In genomic region chr7:27777662-27778061, GRCh38 we compare ENCODE assay signal across 20 cellular contexts. TPM values are rescaled to one million over a fixed set of nuclear protein-coding genes. Genes with fewer than 3 reads are reported as not detected.
DNase-seq lines count a peak whose midpoint lies in the region; ATAC-seq and TF ChIP-seq lines count a peak whose summit lies in the region.
"Had no signal": no experiment of that assay in that cellular context is flagged by ENCODE, and none has a peak within 500 bp of the region (broad histone marks: within the 10 kb centered on the region; RNA-seq: fewer than 3 reads in every experiment).

No MANE protein-coding gene starts in this region.

- no peak overlapping the region for H4K5ac ChIP-seq in H9 (ENCODE audit: insufficient read length, low read depth, low read length)

- H2BK15ac ChIP-seq in H9 (ENCODE audit: low read depth, low read length), result no peak overlapping the region

- no peak overlapping the region for H3K4me3 Mint-ChIP-seq in H9
- no peak overlapping the region for H3K4me3 Mint-ChIP-seq in activated T-helper 17 cell treated with anti-CD3 and anti-CD28 coated beads, Interleukin-2, amount 50 U/mL, for 72 hours
- H3K4me3 Mint-ChIP-seq: B cell, CD14-positive monocyte had no signal

- H3K56ac ChIP-seq in H9 (ENCODE audit: insufficient read length, low read depth, low read length), result no peak overlapping the region

- TF ChIP-seq CTCF in C4-2B (conservative IDR thresholded peaks at IDR 0.05) (no peak), H9 (conservative IDR thresholded peaks at IDR 0.05) (no peak), Panc1 (IDR thresholded peaks at IDR 0.05) (no peak), foreskin keratinocyte (conservative IDR thresholded peaks at IDR 0.05) (no peak), WERI-Rb-1 (IDR thresholded peaks at IDR 0.05; ENCODE audit: low read depth, low read length) (no peak)

- H3K23me2 ChIP-seq in H9 (ENCODE audit: insufficient read length, low read depth, low read length, poor library complexity, severe bottlenecking), result no peaks in the 10 kb centered on the region

- H4K91ac ChIP-seq in H9 (ENCODE audit: insufficient read length, low read depth, low read length), result no peak overlapping the region

- H3K4ac ChIP-seq in H9 (ENCODE audit: low read depth, low read length), result no peak overlapping the region

- peak overlapping the region; percentile 48; the same call in 1 of the 2 replicates for H3K27ac ChIP-seq in C4-2B
- H3K27ac ChIP-seq in H9 (ENCODE audit: insufficient read length, low read depth, low read length), result no peak overlapping the region
- H3K27ac ChIP-seq in Panc1 (ENCODE audit: low read length), result 0 out of 2 replicates have a peak overlapping the region, but pooled peaks have one; percentile 17
- no peak overlapping the region for H3K27ac ChIP-seq in foreskin keratinocyte
- H3K27ac ChIP-seq in WERI-Rb-1, result no peak overlapping the region
- H3K27ac ChIP-seq: 22Rv1, BLaER1, GM23248 had no signal

- no peak overlapping the region for H2BK12ac ChIP-seq in H9 (ENCODE audit: insufficient read length, low read depth, low read length)

- H4K8ac ChIP-seq in H9 (replicated peaks; ENCODE audit: insufficient read length, low read depth, low read length), result no peak overlapping the region

- H3K36me3 Mint-ChIP-seq in H9 (ENCODE audit: insufficient read depth in 1 of 3, low read depth in 3 of 3), result no peaks in the 10 kb centered on the region
- H3K36me3 Mint-ChIP-seq in activated T-helper 17 cell treated with anti-CD3 and anti-CD28 coated beads, Interleukin-2, amount 50 U/mL, for 72 hours (ENCODE audit: low read depth), result peaks cover 76% of the 10 kb centered on the region

- peaks cover 8 to 10% of the 10 kb centered on the region in 2 experiments for H3K4me1 Mint-ChIP-seq in H9
- peaks cover 23% of the 10 kb centered on the region for H3K4me1 Mint-ChIP-seq in activated T-helper 17 cell treated with anti-CD3 and anti-CD28 coated beads, Interleukin-2, amount 50 U/mL, for 72 hours
- H3K4me1 Mint-ChIP-seq: B cell, CD14-positive monocyte had no signal

- no peak overlapping the region for H2BK120ac ChIP-seq in H9 (ENCODE audit: low read depth, low read length, poor library complexity, severe bottlenecking)

- no peak overlapping the region for H3K23ac ChIP-seq in H9 (ENCODE audit: insufficient read length, low read depth, low read length)

- POLR2A ChIA-PET in Panc1 (lab: Charles Lee), result no interaction called here

- H3K36me3 ChIP-seq in Panc1 (ENCODE audit: control insufficient read depth, insufficient read depth, low read length) (peaks cover under 1% of the 10 kb centered on the region; the same call in 1 of the 2 replicates), WERI-Rb-1 (no peaks in the 10 kb centered on the region)

- H3K9me3 Mint-ChIP-seq in H9, result no peaks in the 10 kb centered on the region
- no peaks in the 10 kb centered on the region for H3K9me3 Mint-ChIP-seq in activated T-helper 17 cell treated with anti-CD3 and anti-CD28 coated beads, Interleukin-2, amount 50 U/mL, for 72 hours
- H3K9me3 Mint-ChIP-seq: CD14-positive monocyte; CD4-positive, alpha-beta memory T cell had no signal

- H3K79me2 ChIP-seq in H9 (ENCODE audit: insufficient read depth, low read length), result no peaks in the 10 kb centered on the region

- no peak overlapping the region for H3K4me2 ChIP-seq in H9 (ENCODE audit: insufficient read depth, insufficient read length, low read length)
- H3K4me2 ChIP-seq: BLaER1 had no signal

- intact Hi-C loops in Panc1 (cut with micrococcal nuclease; ENCODE audit: unreplicated experiment), result no loop called here

- H3K4me1 ChIP-seq in H9 (ENCODE audit: insufficient read depth, low read length) (no peaks in the 10 kb centered on the region), Panc1 (ENCODE audit: control insufficient read depth, insufficient read depth, low read length) (peaks cover 7% of the 10 kb centered on the region), foreskin keratinocyte (peaks cover 5% of the 10 kb centered on the region)
- H3K4me1 ChIP-seq: BLaER1 had no signal

- in situ Hi-C loops in Panc1 (cut with HindIII; ENCODE audit: low pct_unique_long_range_greater_than_20kb, low sequenced_read_pairs), result no loop called here

- H4K20me1 ChIP-seq in H9 (ENCODE audit: control insufficient read depth, insufficient read depth, insufficient read length), result no peaks in the 10 kb centered on the region

- H3K79me1 ChIP-seq in H9 (ENCODE audit: insufficient read depth, low read depth, low read length, poor library complexity, severe bottlenecking), result no peaks in the 10 kb centered on the region

- H3K9me3 ChIP-seq in H9 (ENCODE audit: control insufficient read depth, low read depth, low read length), result no peaks in the 10 kb centered on the region
- H3K9me3 ChIP-seq in Panc1 (ENCODE audit: control insufficient read depth, insufficient read depth, low read depth, low read length), result no peaks in the 10 kb centered on the region
- H3K9me3 ChIP-seq in WERI-Rb-1 (ENCODE audit: severe bottlenecking), result no peaks in the 10 kb centered on the region
- H3K9me3 ChIP-seq: BLaER1 had no signal

- ATAC-seq in Panc1 (no peak), foreskin keratinocyte (no peak), HG02759 (IDR thresholded peaks at IDR 0.05; ENCODE audit: unreplicated experiment) (no peak)
- ATAC-seq in activated T-helper 17 cell treated with anti-CD3 and anti-CD28 coated beads, Interleukin-2, amount 50 U/mL, for 72 hours (replicated peaks), result no peak
- ATAC-seq: GM12878 had no signal

- no peak overlapping the region for H2BK20ac ChIP-seq in H9 (ENCODE audit: low read depth, low read length, poor library complexity, severe bottlenecking)

- CTCF ChIA-PET in Panc1 (lab: Charles Lee), result no interaction called here

- H2BK5ac ChIP-seq in H9 (ENCODE audit: insufficient read length, low read length), result no peak overlapping the region

- H2AK5ac ChIP-seq in H9 (ENCODE audit: insufficient read length, low read length), result no peak overlapping the region

- no TSS peak for BruUV-seq in Panc1 (replicated peaks; lab: Mats Ljungman, UMichigan)

- H3K27me3 ChIP-seq in H9 (ENCODE audit: insufficient read depth, low read length) (no peaks in the 10 kb centered on the region), Panc1 (ENCODE audit: control insufficient read depth, insufficient read depth, low read length) (no peaks in the 10 kb centered on the region), foreskin keratinocyte (no peaks in the 10 kb centered on the region), WERI-Rb-1 (ENCODE audit: insufficient read depth, low read depth, severe bottlenecking) (no peaks in the 10 kb centered on the region)
- H3K27me3 ChIP-seq: BLaER1 had no signal

- H3K9ac ChIP-seq in H9 (ENCODE audit: extremely low read depth, insufficient read length, low read length), result no peak overlapping the region
- H3K9ac ChIP-seq: BLaER1, GM23248 had no signal

- H2AFZ ChIP-seq in H9 (ENCODE audit: low read length), result no peak overlapping the region
- H2AFZ ChIP-seq: GM23248 had no signal

- no peak overlapping the region for H3T11ph ChIP-seq in H9 (ENCODE audit: low read length)

- DNase-seq in H9 (no peak), Panc1 (ENCODE audit: low read depth, low spot score) (no peak), foreskin keratinocyte (no peak), NCI-H774 (lab: John Stamatoyannopoulos, UW) (no peak), WERI-Rb-1 (no peak)
- DNase-seq: CD4-positive, alpha-beta memory T cell; COR-L47; DMS79; EL; GDM1; GM23248; H7 had no signal

- H3K14ac ChIP-seq in H9 (ENCODE audit: insufficient read depth, low read length), result no peak overlapping the region

- WGBS in H9 (ENCODE audit: extremely low coverage, insufficient read length, low lambda C conversion rate), result no CpG with 5 or more reads among the region's 2 CpGs

- H3K27me3 Mint-ChIP-seq in H9 (ENCODE audit: low read depth), result no peaks in the 10 kb centered on the region
- no peaks in the 10 kb centered on the region for H3K27me3 Mint-ChIP-seq in activated T-helper 17 cell treated with anti-CD3 and anti-CD28 coated beads, Interleukin-2, amount 50 U/mL, for 72 hours
- H3K27me3 Mint-ChIP-seq: B cell; CD4-positive, alpha-beta memory T cell had no signal

- peak overlapping the region; percentile 5 to 24 (median 21); a peak in 4 of 7 replicates for H3K27ac Mint-ChIP-seq in H9
- H3K27ac Mint-ChIP-seq in activated T-helper 17 cell treated with anti-CD3 and anti-CD28 coated beads, Interleukin-2, amount 50 U/mL, for 72 hours, result peak overlapping the region; percentile 13
- H3K27ac Mint-ChIP-seq: B cell had no signal

- no peak overlapping the region for H3K18ac ChIP-seq in H9 (ENCODE audit: insufficient read length, low read depth, low read length)

- H3K4me3 ChIP-seq in Panc1 (ENCODE audit: low read depth in 2 of 2, low read length in 2 of 2) (no peak overlapping the region), WERI-Rb-1 (ENCODE audit: low read depth, low read length) (no peak overlapping the region)
- H3K4me3 ChIP-seq: BLaER1, GM12878, GM23248 had no signal

RNA-seq across cellular contexts. Expression of gene TAX1BP1, which starts 37.7 kb away (rescaled TPM):
- 58.0 and 58.3 TPM in 2 replicates for total RNA-seq in H9 (2021)
- 125 TPM for total RNA-seq in Panc1 (2021; ENCODE audit: unreplicated experiment)
- 80.8 TPM for polyA plus RNA-seq in Panc1 (2012; ENCODE audit: insufficient read length)
- 100 to 1,000 TPM; 100 to 151 TPM for total RNA-seq in activated T-helper 17 cell treated with anti-CD3 and anti-CD28 coated beads, Interleukin-2, amount 50 U/mL, for 72 hours
- total RNA-seq in foreskin keratinocyte, result 62.2 and 66.8 TPM in 2 replicates
- 25.7 and 26.2 TPM in 2 replicates for polyA plus RNA-seq in foreskin keratinocyte

Comparison
In these comparisons a context has a peak if more than half of its experiments do, and no peak if none do; other contexts are left out.
1. H3K27ac ChIP-seq: peak in C4-2B (single experiment) and Panc1 (single experiment); none in H9 (single experiment), foreskin keratinocyte (single experiment) and WERI-Rb-1 (single experiment).